ENCODE assay signal across 8 cellular contexts in the genomic region with DNA sequence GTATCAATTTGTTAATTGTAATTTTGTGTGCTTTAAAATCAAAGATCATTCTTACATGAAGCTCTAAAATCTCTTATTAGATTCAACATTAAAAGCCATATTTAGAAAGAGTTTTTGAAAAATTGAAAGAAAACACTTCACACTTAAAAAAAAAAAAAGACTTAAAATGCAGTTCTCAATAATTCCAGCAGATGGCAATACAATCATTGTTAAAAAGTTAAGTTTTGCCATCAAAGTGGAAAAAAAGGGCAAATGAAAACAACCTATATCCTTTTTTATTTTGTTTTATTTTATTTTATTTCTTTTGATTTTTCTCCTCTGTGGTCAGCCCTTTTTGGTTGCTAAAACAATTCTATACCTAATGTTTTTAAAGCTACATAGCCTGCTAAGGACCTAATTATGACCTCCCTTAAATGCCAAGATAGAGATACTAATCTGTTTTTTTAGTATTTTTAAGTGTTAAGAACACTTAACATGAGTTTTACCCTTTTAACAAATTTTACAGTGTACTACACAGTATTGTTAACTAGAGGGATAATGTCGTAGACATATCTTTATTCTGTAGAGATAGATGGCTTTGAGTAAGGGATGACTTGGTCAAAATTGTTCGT.
DNase-seq lines count a peak whose midpoint lies in the region; ATAC-seq, FAIRE-seq and TF ChIP-seq lines count a peak whose summit lies in the region.

No MANE protein-coding gene starts in this region.

- no peak overlapping the region for H3K4ac ChIP-seq in H1 (replicated peaks; ENCODE audit: insufficient read length, low read depth, low read length)

- H3K79me2 ChIP-seq in H1 (ENCODE audit: control insufficient read depth in 1 of 2, insufficient read depth in 2 of 2, low read length in 2 of 2), result no peaks in the 10 kb centered on the region

- no peaks in the 10 kb centered on the region for H4K20me1 ChIP-seq in H1 (replicated peaks in 1 of 2; ENCODE audit: control insufficient read depth in 1 of 2, insufficient read depth in 2 of 2, low read length in 2 of 2)

- TF ChIP-seq RAD21 in H1 (IDR thresholded peaks at IDR 0.05 in 1 of 2, conservative IDR thresholded peaks at IDR 0.05 in 1 of 2; ENCODE audit: low read depth in 2 of 2, low read length in 2 of 2), result peak in 1 of 2 experiments; percentile 56; a peak in 3 of 4 replicates

- TF ChIP-seq POLR2A in H1 (IDR thresholded peaks at IDR 0.05; ENCODE audit: control extremely low read depth in 1 of 2, low read depth in 2 of 2, low read length in 2 of 2), result no peak

- H2AK5ac ChIP-seq in H1 (ENCODE audit: low read depth, low read length), result no peak overlapping the region

- H3K9me3 Mint-ChIP-seq in activated naive CD8-positive, alpha-beta T cell treated with anti-CD3 and anti-CD28 coated beads for 36 hours, result no peaks in the 10 kb centered on the region

- H2BK5ac ChIP-seq in H1 (ENCODE audit: low read depth, low read length), result no peak overlapping the region

- WGBS in H1 (ENCODE audit: extremely low coverage in 1 of 2, insufficient coverage in 1 of 2, insufficient read length in 1 of 2, insufficient replicate concordance in 2 of 2, low coverage in 1 of 2, low lambda C conversion rate in 2 of 2, missing lambda C conversion rate in 1 of 2), 2 experiments, result 82% methylated on average over 2 of the region's 2 CpGs; no CpG with 5 or more reads in 1 of the 2 experiments
- WGBS in pancreas, 2 donors, result 66 to 74% methylated on average over 2 of the region's 2 CpGs

- no peak overlapping the region for H3K18ac ChIP-seq in H1 (ENCODE audit: extremely low read depth, low read length)

- no peaks in the 10 kb centered on the region for H3K27me3 ChIP-seq in H1 (replicated peaks in 1 of 4; ENCODE audit: control insufficient read depth in 3 of 4, extremely low read depth in 1 of 4, insufficient read depth in 3 of 4, low read length in 3 of 4)
- no peaks in the 10 kb centered on the region for H3K27me3 ChIP-seq in pancreas
- no peaks in the 10 kb centered on the region for H3K27me3 ChIP-seq in WERI-Rb-1 (ENCODE audit: insufficient read depth, low read depth, severe bottlenecking)

- H2BK15ac ChIP-seq in H1 (ENCODE audit: low read length), result no peak overlapping the region

- CTCF ChIA-PET in H1 (lab: Charles Lee; ENCODE audit: partially characterized antibody), result interaction anchor here (0.7 to 2.9 kb wide), 17 partner anchors 8 to 1155 kb away, joined by 3 to 17 read pairs (median 3); no protein-coding TSS in a partner anchor

- no peak overlapping the region for H4K8ac ChIP-seq in H1 (ENCODE audit: extremely low read depth, insufficient read depth, low read length)

- no peak overlapping the region for H3K27ac Mint-ChIP-seq in activated naive CD8-positive, alpha-beta T cell treated with anti-CD3 and anti-CD28 coated beads for 36 hours

- peak in 1 of 3 experiments; percentile 21; a peak in 2 of 4 replicates for TF ChIP-seq CTCF in H1 (IDR thresholded peaks at IDR 0.05; ENCODE audit: control extremely low read depth in 1 of 3, insufficient read depth in 1 of 3, low read depth in 1 of 3, low read length in 3 of 3)
- TF ChIP-seq CTCF in pancreas (IDR thresholded peaks at IDR 0.05), result peak in 3 of 4 donors; percentile 18 to 60 (median 59)
- no peak for TF ChIP-seq CTCF in WERI-Rb-1 (IDR thresholded peaks at IDR 0.05; ENCODE audit: low read depth, low read length)

- DNase-seq in GM04504 (ENCODE audit: low read depth) (peak; percentile 9), MV-4-11 (lab: John Stamatoyannopoulos, UW) (peak; percentile 15), H1 (ENCODE audit: low read depth in 1 of 2, low spot score in 2 of 2) (no peak), pancreas (no peak), WERI-Rb-1 (no peak)
- no peak for DNase-seq in activated naive CD8-positive, alpha-beta T cell treated with anti-CD3 and anti-CD28 coated beads for 36 hours

- H2AFZ ChIP-seq in H1 (ENCODE audit: low read length), result no peak overlapping the region

- H3K14ac ChIP-seq in H1 (ENCODE audit: insufficient read length), result no peak overlapping the region

- FAIRE-seq in H1 (lab: Jason Lieb, UNC), result no peak
- FAIRE-seq in pancreas (lab: Jason Lieb, UNC), result peak; percentile 98

- ATAC-seq in pancreas, result peak in 1 of 4 donors; percentile 49
- ATAC-seq in GM18870 (IDR thresholded peaks at IDR 0.05; ENCODE audit: unreplicated experiment), result no peak
- no peak for ATAC-seq in GM18502 (IDR thresholded peaks at IDR 0.05; ENCODE audit: poor library complexity, unreplicated experiment)

- TF ChIP-seq EP300 in H1 (IDR thresholded peaks at IDR 0.05; ENCODE audit: borderline replicate concordance in 1 of 2, low read depth in 2 of 2, low read length in 2 of 2), result no peak

- H3K56ac ChIP-seq in H1 (replicated peaks; ENCODE audit: insufficient read length, low read depth, low read length), result no peak overlapping the region

- no peak overlapping the region for H3K9ac ChIP-seq in H1 (replicated peaks in 1 of 4; ENCODE audit: extremely low read depth in 1 of 4, low read depth in 3 of 4, low read length in 3 of 4)

- intact Hi-C loops in pancreas (cut with DNase I), result no loop called here

- H4K91ac ChIP-seq in H1 (replicated peaks; ENCODE audit: insufficient read length, low read length), result no peak overlapping the region

- peaks cover 1% of the 10 kb centered on the region for H3K27me3 Mint-ChIP-seq in activated naive CD8-positive, alpha-beta T cell treated with anti-CD3 and anti-CD28 coated beads for 36 hours

- H2BK120ac ChIP-seq in H1 (replicated peaks; ENCODE audit: low read depth, low read length), result no peak overlapping the region

- H3K4me3 Mint-ChIP-seq in activated naive CD8-positive, alpha-beta T cell treated with anti-CD3 and anti-CD28 coated beads for 36 hours, result no peak overlapping the region

- H3K4me2 ChIP-seq in H1 (ENCODE audit: insufficient read depth in 1 of 2, low read depth in 2 of 2, low read length in 2 of 2), result no peak overlapping the region

- no peak overlapping the region for H4K5ac ChIP-seq in H1 (ENCODE audit: insufficient read length, low read depth, low read length)

- no peaks in the 10 kb centered on the region for H3K4me1 ChIP-seq in H1 (replicated peaks in 1 of 4; ENCODE audit: control insufficient read depth in 3 of 4, insufficient read depth in 4 of 4, low read length in 3 of 4)
- no peaks in the 10 kb centered on the region for H3K4me1 ChIP-seq in pancreas

- POLR2A ChIA-PET in H1 (lab: Charles Lee; ENCODE audit: partially characterized antibody), result no interaction called here

- no peaks in the 10 kb centered on the region for H3K36me3 ChIP-seq in H1 (ENCODE audit: control insufficient read depth in 2 of 4, insufficient read depth in 4 of 4, low read length in 3 of 4)
- H3K36me3 ChIP-seq in pancreas, result no peaks in the 10 kb centered on the region
- H3K36me3 ChIP-seq in WERI-Rb-1, result no peaks in the 10 kb centered on the region

- H3K9me3 ChIP-seq in H1 (ENCODE audit: insufficient read depth in 2 of 2, low read depth in 1 of 2, low read length in 1 of 2) (no peaks in the 10 kb centered on the region), pancreas (no peaks in the 10 kb centered on the region), WERI-Rb-1 (ENCODE audit: severe bottlenecking) (no peaks in the 10 kb centered on the region)

- peaks cover 7% of the 10 kb centered on the region for H3K4me1 Mint-ChIP-seq in activated naive CD8-positive, alpha-beta T cell treated with anti-CD3 and anti-CD28 coated beads for 36 hours

- no peak overlapping the region for H2BK12ac ChIP-seq in H1 (ENCODE audit: low read depth, low read length)

- H3K27ac ChIP-seq in H1 (ENCODE audit: low read depth, low read length), result no peak overlapping the region
- H3K27ac ChIP-seq in pancreas, result no peak overlapping the region
- H3K27ac ChIP-seq in WERI-Rb-1, result no peak overlapping the region

- H3K79me1 ChIP-seq in H1 (ENCODE audit: low read depth, low read length), result no peaks in the 10 kb centered on the region

- H3K4me3 ChIP-seq in H1 (ENCODE audit: extremely low read depth in 1 of 4, insufficient read depth in 2 of 4, low read depth in 3 of 4, low read length in 4 of 4), result no peak overlapping the region
- no peak overlapping the region for H3K4me3 ChIP-seq in pancreas
- H3K4me3 ChIP-seq in WERI-Rb-1 (ENCODE audit: low read depth, low read length), result no peak overlapping the region

- H3K23ac ChIP-seq in H1 (ENCODE audit: insufficient read length), result no peak overlapping the region

- H3K23me2 ChIP-seq in H1 (ENCODE audit: low read depth, low read length), result no peaks in the 10 kb centered on the region

- H3K36me3 Mint-ChIP-seq in activated naive CD8-positive, alpha-beta T cell treated with anti-CD3 and anti-CD28 coated beads for 36 hours, result no peaks in the 10 kb centered on the region

- H2BK20ac ChIP-seq in H1 (ENCODE audit: low read length), result no peak overlapping the region

Comparison
In these comparisons a context has a peak if more than half of its experiments do, and no peak if none do; other contexts are left out.
1. DNase-seq: peak in GM04504 (single experiment) and MV-4-11 (single experiment); none in H1 (0 of 2), pancreas (0 of 6), activated naive CD8-positive, alpha-beta T cell treated with anti-CD3 and anti-CD28 coated beads for 36 hours (single experiment) and WERI-Rb-1 (single experiment).